7 cellular contexts compared by ENCODE assay signal in the genomic region with DNA sequence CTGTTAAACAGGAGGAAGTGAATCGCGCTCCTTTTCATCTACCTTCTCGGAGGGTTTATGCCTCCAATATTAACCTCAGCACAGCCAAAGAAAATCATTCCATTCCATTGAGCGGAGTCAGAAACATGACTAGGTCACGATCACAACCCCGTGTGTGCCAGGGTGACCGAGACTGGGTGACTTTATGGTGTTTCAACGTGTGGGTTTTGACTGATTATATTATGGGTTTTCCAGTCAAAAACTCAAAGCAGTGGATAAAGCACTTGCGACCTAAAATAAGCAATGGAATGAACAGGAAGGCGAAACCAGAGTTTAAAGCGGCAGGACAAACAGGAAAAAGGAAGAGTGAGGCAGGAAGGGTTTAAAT. TPM values are rescaled to one million over a fixed set of nuclear protein-coding genes. Genes with fewer than 3 reads are reported as not detected.
A peak's percentile ranks its signal among the peaks of the same experiment; 100 is the strongest.
DNase-seq lines count a peak whose midpoint lies in the region; TF ChIP-seq lines count a peak whose summit lies in the region.
"Had no signal": no experiment of that assay in that cellular context is flagged by ENCODE, and none has a peak within 500 bp of the region (broad histone marks: within the 10 kb centered on the region; RNA-seq: fewer than 3 reads in every experiment).

No MANE protein-coding gene starts in this region.

- intact Hi-C loops in prostate gland (cut with DNase I), result no loop called here
- intact Hi-C loops in head of caudate nucleus (cut with DNase I), result no loop called here

- TF ChIP-seq POLR2A in prostate gland (IDR thresholded peaks at IDR 0.05), result no peak

- no peaks in the 10 kb centered on the region for H3K36me3 ChIP-seq in prostate gland

- H3K27me3 ChIP-seq in HL-60 (ENCODE audit: insufficient read depth, poor library complexity, severe bottlenecking) (no peaks in the 10 kb centered on the region), prostate gland (replicated peaks; ENCODE audit: insufficient read depth) (no peaks in the 10 kb centered on the region)

- DNase-seq in HL-60 (ENCODE audit: low read depth in 1 of 2, low spot score in 1 of 2) (no peak), cardiac fibroblast (ENCODE audit: low read depth in 2 of 2) (peak; percentile 20 to 52), prostate gland (ENCODE audit: low spot score) (no peak), head of caudate nucleus (no peak), AG08396 (ENCODE audit: low spot score) (no peak), GOT3 (lab: John Stamatoyannopoulos, UW) (no peak)
- DNase-seq: NCI-H1105 treated with DMSO at 0.1 percent for 48 hours had no signal

- no peaks in the 10 kb centered on the region for H3K9me3 ChIP-seq in prostate gland

- no peak for TF ChIP-seq CTCF in HL-60 (IDR thresholded peaks at IDR 0.05; ENCODE audit: insufficient read depth, low read length)
- no peak for TF ChIP-seq CTCF in cardiac fibroblast (IDR thresholded peaks at IDR 0.05; ENCODE audit: low read depth, low read length)
- TF ChIP-seq CTCF in prostate gland (IDR thresholded peaks at IDR 0.05), result no peak

- no peaks in the 10 kb centered on the region for H3K4me1 ChIP-seq in prostate gland (replicated peaks)

- no peak overlapping the region for H3K27ac ChIP-seq in HL-60 (replicated peaks)
- peak overlapping the region; percentile 85 to 91 for H3K27ac ChIP-seq in prostate gland

- H3K4me3 ChIP-seq in HL-60 (replicated peaks; ENCODE audit: insufficient read depth, low read length), result peak overlapping the region; percentile 56
- peak overlapping the region; percentile 48 to 64 for H3K4me3 ChIP-seq in cardiac fibroblast (replicated peaks in 1 of 2; ENCODE audit: low read depth in 2 of 2, low read length in 2 of 2)
- peak overlapping the region; percentile 47 to 55 for H3K4me3 ChIP-seq in prostate gland

- 38% methylated on average over 11 of the region's 11 CpGs for WGBS in prostate gland

RNA-seq across cellular contexts. Expression of gene HSPA2, which starts 1.4 kb away (rescaled TPM):
- total RNA-seq in prostate gland, result 10 to 100 TPM; 35.9 to 59.9 TPM

RNA-seq across cellular contexts. Expression of gene PPP1R36, which starts 10.6 kb away (rescaled TPM):
- total RNA-seq in prostate gland, result 1 to 10 TPM; 2.0 to 8.6 TPM

RNA-seq across cellular contexts. Expression of gene ZBTB1, which starts 34.6 kb away (rescaled TPM):
- total RNA-seq in prostate gland, result 10 to 100 TPM; 56.5 to 74.3 TPM

RNA-seq across cellular contexts. Expression of gene ZBTB25, which starts 35.5 kb away (rescaled TPM):
- 10 to 100 TPM; 10.2 to 20.2 TPM for total RNA-seq in prostate gland

Comparison
In these comparisons a context has a peak if more than half of its experiments do, and no peak if none do; other contexts are left out.
1. DNase-seq: peak in cardiac fibroblast (2 of 2); none in HL-60 (0 of 2), prostate gland (single experiment), head of caudate nucleus (0 of 42), AG08396 (single experiment) and GOT3 (single experiment).
2. Peak in every context shown above with its lines, with median percentiles within 50 percentile points of each other: H3K4me3 ChIP-seq.